ENCODE assay signal across 15 cellular contexts in the genomic region with DNA sequence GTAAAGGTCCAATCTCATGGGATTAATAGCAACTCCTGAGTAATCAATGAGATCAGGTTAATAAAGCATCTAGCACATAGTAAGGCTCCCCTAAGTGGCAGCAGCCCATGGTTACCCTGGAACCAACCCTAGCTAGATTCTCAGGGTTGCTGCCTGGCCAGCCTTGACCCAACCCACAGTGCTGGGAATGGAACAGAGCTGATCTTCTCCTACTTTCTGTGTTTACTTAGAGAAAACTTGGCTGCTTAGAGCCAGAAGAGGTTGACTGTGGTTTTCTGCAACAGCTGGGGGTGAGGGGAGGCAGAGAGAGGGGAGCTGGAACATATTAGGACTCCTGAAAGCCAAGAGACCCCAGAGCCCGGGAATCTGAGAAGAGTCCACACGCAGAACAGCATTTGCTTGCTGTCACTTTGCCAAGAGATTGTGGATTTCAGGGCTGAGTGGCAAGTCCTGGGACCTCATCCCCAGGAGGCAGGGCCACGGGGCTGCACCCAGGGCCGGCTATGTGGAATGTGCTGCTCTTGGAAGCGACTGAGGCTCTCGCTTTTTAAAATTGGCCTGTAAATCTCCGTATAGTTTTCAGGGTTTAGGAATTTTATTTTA. TPM values are rescaled to one million over a fixed set of nuclear protein-coding genes. Genes with fewer than 3 reads are reported as not detected.
A peak's percentile ranks its signal among the peaks of the same experiment; 100 is the strongest.
DNase-seq lines count a peak whose midpoint lies in the region; ATAC-seq and TF ChIP-seq lines count a peak whose summit lies in the region.
"Had no signal": no experiment of that assay in that cellular context is flagged by ENCODE, and none has a peak within 500 bp of the region (broad histone marks: within the 10 kb centered on the region; RNA-seq: fewer than 3 reads in every experiment).

No MANE protein-coding gene starts in this region.

- no peaks in the 10 kb centered on the region for H3K36me3 ChIP-seq in sigmoid colon

- no peaks in the 10 kb centered on the region for H3K9me3 ChIP-seq in sigmoid colon

- WGBS in sigmoid colon, 2 donors, result 76 to 78% methylated on average over 7 of the region's 7 CpGs

- DNase-seq in EH (ENCODE audit: low read depth), result peak; percentile 69
- DNase-seq in coronary artery (ENCODE audit: low spot score), result no peak
- DNase-seq in islet precursor cell, result peak; percentile 59
- DNase-seq in sigmoid colon, result no peak
- DNase-seq in NCI-H2107 (lab: John Stamatoyannopoulos, UW), result no peak
- no peak for DNase-seq in central memory CD4-positive, alpha-beta T cell
- DNase-seq in hippocampal formation (lab: John Stamatoyannopoulos, UW), result no peak
- DNase-seq: activated CD4-positive, alpha-beta T cell treated with anti-CD3 and anti-CD28 coated beads, Interleukin-2, amount 50 U/mL, for 1 hour; DMS79 treated with DMSO at 0.1 percent for 48 hours; MM.1S; NCI-H2227 treated with DMSO at 0.1 percent for 48 hours; T-helper 17 cell had no signal

- H3K27ac ChIP-seq in coronary artery (peak overlapping the region; percentile 31 to 78), sigmoid colon (peak overlapping the region; percentile 48 to 68 (median 62))

- ATAC-seq in GM21526 (IDR thresholded peaks at IDR 0.05; ENCODE audit: low FRiP score, unreplicated experiment), result no peak
- ATAC-seq: GM12878, Panc1, T-helper 17 cell had no signal

- intact Hi-C loops in sigmoid colon (cut with DNase I), result no loop called here

- H3K4me3 ChIP-seq in coronary artery (no peak overlapping the region), sigmoid colon (no peak overlapping the region)
- H3K4me3 ChIP-seq: GM12878 had no signal

- TF ChIP-seq CTCF in coronary artery (IDR thresholded peaks at IDR 0.05) (no peak), sigmoid colon (IDR thresholded peaks at IDR 0.05) (no peak)

- peaks cover 0 to 38% (median 23%) of the 10 kb centered on the region in 4 donors for H3K4me1 ChIP-seq in sigmoid colon

- TF ChIP-seq POLR2A in sigmoid colon (IDR thresholded peaks at IDR 0.05), result no peak

- H3K27me3 ChIP-seq in sigmoid colon, result no peaks in the 10 kb centered on the region

- no peak for TF ChIP-seq EP300 in sigmoid colon (IDR thresholded peaks at IDR 0.05)

RNA-seq across cellular contexts. Expression of gene MED13L, which starts 22.2 kb away (rescaled TPM):
- total RNA-seq in sigmoid colon, result 100 to 1,000 TPM; 151 to 246 (median 213) TPM
- polyA plus RNA-seq in sigmoid colon, result 10 to 100 TPM; 12.5 to 26.3 (median 12.6) TPM

Comparison
In these comparisons a context has a peak if more than half of its experiments do, and no peak if none do; other contexts are left out.
1. DNase-seq: peak in EH (single experiment) and islet precursor cell (single experiment); none in coronary artery (single experiment), sigmoid colon (single experiment), NCI-H2107 (single experiment), central memory CD4-positive, alpha-beta T cell (single experiment) and hippocampal formation (0 of 2).